In genomic region chr2:183037281-183037659, GRCh38 we compare ENCODE assay signal across 8 cellular contexts. TPM values are rescaled to one million over a fixed set of nuclear protein-coding genes. Genes with fewer than 3 reads are reported as not detected.
DNase-seq lines count a peak whose midpoint lies in the region; ATAC-seq and TF ChIP-seq lines count a peak whose summit lies in the region.

No MANE protein-coding gene starts in this region.

- 3% methylated on average over 4 of the region's 4 CpGs for WGBS in right lobe of liver (ENCODE audit: insufficient coverage, low coverage, low lambda C conversion rate, missing lambda C conversion rate)
- whole genome bisulfite sequencing in tibial nerve, 2 donors: 0% methylated on average over 4 of the region's 4 CpGs

- H3K27me3 Mint-ChIP-seq in central memory CD8-positive, alpha-beta T cell: peaks cover 12% of the 10 kb centered on the region

- peaks cover 13% of the 10 kb centered on the region for H3K36me3 Mint-ChIP-seq in central memory CD8-positive, alpha-beta T cell (ENCODE audit: insufficient read depth)

- TF ChIP-seq POLR2A in right lobe of liver (IDR thresholded peaks at IDR 0.05) (no peak), tibial nerve (IDR thresholded peaks at IDR 0.05) (no peak)

- H3K9me3 ChIP-seq in right lobe of liver (no peaks in the 10 kb centered on the region), tibial nerve (no peaks in the 10 kb centered on the region)

- TF ChIP-seq EP300 in tibial nerve (IDR thresholded peaks at IDR 0.05): no peak

- peaks cover 0 to 27% (median 3%) of the 10 kb centered on the region in 4 donors for H3K4me1 ChIP-seq in right lobe of liver
- H3K4me1 ChIP-seq in tibial nerve: peaks cover 0 to 53% (median 29%) of the 10 kb centered on the region in 4 donors

- intact Hi-C loops in right lobe of liver (cut with DNase I): no loop called here

- peak overlapping the region; percentile 84 for H3K4me3 Mint-ChIP-seq in central memory CD8-positive, alpha-beta T cell

- H3K27ac Mint-ChIP-seq in central memory CD8-positive, alpha-beta T cell (ENCODE audit: low read depth): no peak overlapping the region

- H3K27me3 ChIP-seq in right lobe of liver (no peaks in the 10 kb centered on the region), tibial nerve (no peaks in the 10 kb centered on the region)

- in situ Hi-C loops in G401 (cut with HindIII; ENCODE audit: low sequenced_read_pairs): no loop called here

- H3K27ac ChIP-seq in right lobe of liver: peak overlapping the region; percentile 91 to 93 (median 93)
- peak overlapping the region; percentile 95 to 99 (median 96) for H3K27ac ChIP-seq in tibial nerve

- DNase-seq in G401 (ENCODE audit: low spot score) (peak; percentile 41), NCI-H1694 (lab: John Stamatoyannopoulos, UW) (peak; percentile 14), right lobe of liver (no peak), tibial nerve (ENCODE audit: low spot score in 2 of 2) (peak in 1 of 2 donors; percentile 14), DMS114 treated with DMSO at 0.1 percent for 48 hours (lab: John Stamatoyannopoulos, UW; ENCODE audit: unreplicated experiment) (no peak), GM10266 (ENCODE audit: extremely low spot score) (no peak)
- no peak for DNase-seq in central memory CD8-positive, alpha-beta T cell (ENCODE audit: low spot score in 2 of 2)

- no peak for ATAC-seq in central memory CD8-positive, alpha-beta T cell (replicated peaks; ENCODE audit: extremely low read depth, poor library complexity, severe bottlenecking)
- peak in 1 of 4 donors; percentile 24 for ATAC-seq in right lobe of liver
- no peak for ATAC-seq in HG02981 (IDR thresholded peaks at IDR 0.05; ENCODE audit: unreplicated experiment)

- H3K4me3 ChIP-seq in right lobe of liver (peak overlapping the region; percentile 70 to 73 (median 70)), tibial nerve (peak overlapping the region; percentile 75 to 78 (median 77))

- no peaks in the 10 kb centered on the region for H3K9me3 Mint-ChIP-seq in central memory CD8-positive, alpha-beta T cell

- no peaks in the 10 kb centered on the region for H3K36me3 ChIP-seq in right lobe of liver
- no peaks in the 10 kb centered on the region for H3K36me3 ChIP-seq in tibial nerve

- TF ChIP-seq CTCF in right lobe of liver (IDR thresholded peaks at IDR 0.05) (no peak), tibial nerve (IDR thresholded peaks at IDR 0.05) (no peak), GM10266 (IDR thresholded peaks at IDR 0.05; ENCODE audit: control insufficient read depth, insufficient read depth, low read depth, missing control alignments) (no peak)

- H3K4me1 Mint-ChIP-seq in central memory CD8-positive, alpha-beta T cell: peaks cover 35% of the 10 kb centered on the region

RNA-seq across cellular contexts. Expression of gene NCKAP1, which starts 1.0 kb away (rescaled TPM):
- total RNA-seq in G401 (2014; rRNA removed; shearing (Covaris generic)): 116 and 163 TPM in 2 replicates
- 10 to 100 TPM; 31.9 to 50.3 (median 43.3) TPM for total RNA-seq in right lobe of liver
- total RNA-seq in tibial nerve: 100 to 1,000 TPM in 1 of 4 donors, 10 to 100 TPM in 3; 80.6 to 114 (median 85.6) TPM

RNA-seq across cellular contexts. Expression of gene DUSP19, which starts 41.3 kb away (rescaled TPM):
- 3.4 and 4.6 TPM in 2 replicates for total RNA-seq in G401 (2014; rRNA removed; shearing (Covaris generic))
- total RNA-seq in right lobe of liver: 1 to 10 TPM in 3 of 6 experiments, under 1 TPM in 3; 0.37 to 1.5 (median 0.78) TPM
- total RNA-seq in tibial nerve: 1 to 10 TPM in 3 of 4 donors, under 1 TPM in 1; 0.90 to 3.1 (median 2.0) TPM

Comparison
In these comparisons a context has a peak if more than half of its experiments do, and no peak if none do; other contexts are left out.
1. DNase-seq: peak in G401 (single experiment) and NCI-H1694 (single experiment); none in central memory CD8-positive, alpha-beta T cell (0 of 2), right lobe of liver (0 of 3), DMS114 treated with DMSO at 0.1 percent for 48 hours (single experiment) and GM10266 (single experiment).